In genomic region chr1:210554382-210554781, GRCh38 we compare ENCODE assay signal across 34 cellular contexts.
DNase-seq lines count a peak whose midpoint lies in the region; ATAC-seq and TF ChIP-seq lines count a peak whose summit lies in the region.
"Had no signal": no experiment of that assay in that cellular context is flagged by ENCODE, and none has a peak within 500 bp of the region (broad histone marks: within the 10 kb centered on the region; RNA-seq: fewer than 3 reads in every experiment).

No MANE protein-coding gene starts in this region.

- H3K4ac ChIP-seq in IMR-90 (ENCODE audit: low read depth, low read length) (no peak overlapping the region), mesendoderm (ENCODE audit: low read depth, low read length) (no peak overlapping the region)

- H3K27me3 ChIP-seq in IMR-90 (ENCODE audit: control insufficient read depth, insufficient read depth, low read length) (no peaks in the 10 kb centered on the region; the same call in 1 of the 2 replicates), mesendoderm (ENCODE audit: insufficient read depth, low read length, poor library complexity) (no peaks in the 10 kb centered on the region), body of pancreas (no peaks in the 10 kb centered on the region)
- H3K27me3 ChIP-seq: BE2C; BLaER1; BLaER1 treated with 17β-estradiol and CSF1 and Interleukin-3, amounts not matched to agents 10 nM and 100 nM had no signal

- no peak for DNase-seq in IMR-90
- no peak for DNase-seq in mesendoderm
- DNase-seq in type B pancreatic cell (ENCODE audit: extremely low spot score, unreplicated experiment) = no peak
- no peak for DNase-seq in NCI-H748 treated with DMSO at 0.1 percent for 48 hours (lab: John Stamatoyannopoulos, UW)
- no peak for DNase-seq in 8988T
- DNase-seq in germinal center (ENCODE audit: low spot score) = no peak
- no peak for DNase-seq in body of pancreas
- DNase-seq: ACHN; AML-193; BE2C; C1 segment of cervical spinal cord; Caco-2; Calu3; CD4-positive, alpha-beta memory T cell; CD4-positive, alpha-beta T cell; CD4-positive, CD25-positive, alpha-beta regulatory T cell; CD8-positive, alpha-beta memory T cell; CD8-positive, alpha-beta T cell; COR-L47; DMS 273 treated with DMSO at 0.1 percent for 48 hours; DMS153; DMS53; DMS79; DMS79 treated with DMSO at 0.1 percent for 48 hours; DND-41; EL had no signal

- no peak overlapping the region for H2AK5ac ChIP-seq in IMR-90 (ENCODE audit: low read depth, low read length)
- H2AK5ac ChIP-seq in mesendoderm (ENCODE audit: low read length) = no peak overlapping the region

- TF ChIP-seq CTCF in HEK293 (tag by site-specific recombination; IDR thresholded peaks at IDR 0.05) = no peak
- TF ChIP-seq CTCF in IMR-90 (conservative IDR thresholded peaks at IDR 0.05; ENCODE audit: low read depth, low read length) = no peak
- TF ChIP-seq CTCF in type B pancreatic cell (conservative IDR thresholded peaks at IDR 0.05) = no peak
- TF ChIP-seq CTCF in body of pancreas (IDR thresholded peaks at IDR 0.05) = no peak

- TF ChIP-seq RAD21 in IMR-90 (IDR thresholded peaks at IDR 0.05; ENCODE audit: low read length) = no peak

- no peak overlapping the region for H3K4me2 ChIP-seq in IMR-90 (ENCODE audit: low read depth, low read length)
- H3K4me2 ChIP-seq in mesendoderm (ENCODE audit: low read length) = no peak overlapping the region
- H3K4me2 ChIP-seq: A549; BLaER1; BLaER1 treated with 17β-estradiol and CSF1 and Interleukin-3, amounts not matched to agents 10 nM and 100 nM had no signal

- no peak for TF ChIP-seq POLR2A in IMR-90 (IDR thresholded peaks at IDR 0.05; ENCODE audit: low read depth, low read length)
- no peak for TF ChIP-seq POLR2A in body of pancreas (IDR thresholded peaks at IDR 0.05)

- H3K14ac ChIP-seq in IMR-90 (replicated peaks; ENCODE audit: low read depth, low read length) = no peak overlapping the region

- ATAC-seq in IMR-90 (ENCODE audit: low read depth) (no peak), body of pancreas (no peak)
- ATAC-seq: A549; CD8-positive, alpha-beta T cell had no signal

- H4K5ac ChIP-seq in IMR-90 (ENCODE audit: low read depth, low read length) (no peak overlapping the region), mesendoderm (ENCODE audit: low read length) (peak overlapping the region; percentile 37)

- POLR2A ChIA-PET in HEK293 (lab: Yijun Ruan, JAX) (no interaction called here), IMR-90 (lab: Charles Lee; ENCODE audit: unreplicated experiment) (no interaction called here)

- H3K9me3 Mint-ChIP-seq in type B pancreatic cell = no peaks in the 10 kb centered on the region
- H3K9me3 Mint-ChIP-seq: CD4-positive, alpha-beta memory T cell; CD4-positive, alpha-beta T cell; CD4-positive, CD25-positive, alpha-beta regulatory T cell; CD8-positive, alpha-beta memory T cell; CD8-positive, alpha-beta T cell had no signal

- no peaks in the 10 kb centered on the region for H4K20me1 ChIP-seq in IMR-90 (ENCODE audit: insufficient read depth, low read length)
- H4K20me1 ChIP-seq: BLaER1; BLaER1 treated with 17β-estradiol and CSF1 and Interleukin-3, amounts not matched to agents 10 nM and 100 nM had no signal

- peak overlapping the region; percentile 28 for H2AFZ ChIP-seq in IMR-90 (replicated peaks; ENCODE audit: low read length, poor library complexity)

- peak overlapping the region; percentile 10 for H3K27ac Mint-ChIP-seq in type B pancreatic cell
- H3K27ac Mint-ChIP-seq: B cell; CD14-positive monocyte; CD4-positive, alpha-beta memory T cell; CD4-positive, alpha-beta T cell; CD4-positive, CD25-positive, alpha-beta regulatory T cell; CD8-positive, alpha-beta memory T cell; CD8-positive, alpha-beta T cell had no signal

- no peaks in the 10 kb centered on the region for H3K9me3 ChIP-seq in HEK293 (ENCODE audit: control insufficient read depth, insufficient read depth, low read depth, low read length)
- no peaks in the 10 kb centered on the region for H3K9me3 ChIP-seq in IMR-90 (ENCODE audit: control insufficient read depth, insufficient read depth, low read length)
- H3K9me3 ChIP-seq in body of pancreas = no peaks in the 10 kb centered on the region
- H3K9me3 ChIP-seq: A549; BE2C; BLaER1; BLaER1 treated with 17β-estradiol and CSF1 and Interleukin-3, amounts not matched to agents 10 nM and 100 nM; Caco-2 had no signal

- H3K4me3 Mint-ChIP-seq in type B pancreatic cell = no peak overlapping the region
- H3K4me3 Mint-ChIP-seq: B cell; CD14-positive monocyte; CD4-positive, alpha-beta memory T cell; CD4-positive, alpha-beta T cell; CD8-positive, alpha-beta memory T cell; CD8-positive, alpha-beta T cell had no signal

- no peak overlapping the region for H2BK120ac ChIP-seq in IMR-90 (ENCODE audit: low read depth, low read length)
- H2BK120ac ChIP-seq in mesendoderm (ENCODE audit: low read depth, low read length) = no peak overlapping the region

- no peak overlapping the region for H2BK20ac ChIP-seq in IMR-90 (ENCODE audit: low read depth, low read length)

- peaks cover 4% of the 10 kb centered on the region for H3K27me3 Mint-ChIP-seq in type B pancreatic cell
- H3K27me3 Mint-ChIP-seq: B cell; CD4-positive, alpha-beta T cell; CD4-positive, CD25-positive, alpha-beta regulatory T cell; CD8-positive, alpha-beta memory T cell had no signal

- in situ Hi-C loops in IMR-90 (cut with MboI; ENCODE audit: low sequenced_read_pairs) = no loop called here

- H3K36me3 Mint-ChIP-seq in type B pancreatic cell = no peaks in the 10 kb centered on the region
- H3K36me3 Mint-ChIP-seq: CD14-positive monocyte; CD4-positive, CD25-positive, alpha-beta regulatory T cell; CD8-positive, alpha-beta T cell had no signal

- H2AK9ac ChIP-seq in IMR-90 (replicated peaks; ENCODE audit: low read depth, low read length, poor library complexity) = no peak overlapping the region

- no peaks in the 10 kb centered on the region for H3K9me1 ChIP-seq in IMR-90 (ENCODE audit: insufficient read depth, low read length)

- H3K4me1 Mint-ChIP-seq in type B pancreatic cell (ENCODE audit: unreplicated experiment) = peaks cover 37% of the 10 kb centered on the region
- H3K4me1 Mint-ChIP-seq: B cell; CD14-positive monocyte; CD4-positive, alpha-beta memory T cell; CD4-positive, CD25-positive, alpha-beta regulatory T cell; CD8-positive, alpha-beta memory T cell had no signal

- dilution Hi-C loops in IMR-90 (cut with HindIII; ENCODE audit: low sequenced_read_pairs, unreplicated experiment) = no loop called here

- H3K4me3 ChIP-seq in HEK293 (ENCODE audit: low read depth, low read length) (no peak overlapping the region), IMR-90 (ENCODE audit: insufficient read depth, low read depth, low read length) (no peak overlapping the region), mesendoderm (ENCODE audit: low read length) (no peak overlapping the region), body of pancreas (no peak overlapping the region)
- H3K4me3 ChIP-seq: A549; BLaER1; BLaER1 treated with 17β-estradiol and CSF1 and Interleukin-3, amounts not matched to agents 10 nM and 100 nM had no signal

- H2BK15ac ChIP-seq in IMR-90 (ENCODE audit: low read depth, low read length) (no peak overlapping the region), mesendoderm (replicated peaks; ENCODE audit: low read depth) (no peak overlapping the region)

- intact Hi-C loops in IMR-90 (cut with micrococcal nuclease) (no loop called here), body of pancreas (cut with DNase I) (no loop called here)

- no peak overlapping the region for H3K9ac ChIP-seq in IMR-90 (ENCODE audit: low read depth, low read length)
- H3K9ac ChIP-seq in mesendoderm (ENCODE audit: low read length) = no peak overlapping the region
- H3K9ac ChIP-seq: BLaER1; BLaER1 treated with 17β-estradiol and CSF1 and Interleukin-3, amounts not matched to agents 10 nM and 100 nM had no signal

- CTCF ChIA-PET in HEK293 (lab: Yijun Ruan, JAX) (interaction anchor here (0.6 kb wide), 1 partner anchor 580 kb away, joined by 3 read pairs; the partner anchor contains the start of gene KCNH1), IMR-90 (lab: Yijun Ruan, JAX) (no interaction called here)

- H3K18ac ChIP-seq in IMR-90 (ENCODE audit: low read depth, low read length) (no peak overlapping the region), mesendoderm (ENCODE audit: low read length) (no peak overlapping the region)

- 96% methylated on average over 3 of the region's 5 CpGs; no CpG with 5 or more reads in 1 of the 2 experiments for WGBS in IMR-90 (ENCODE audit: extremely low coverage in 2 of 2, insufficient read length in 1 of 2), 2 experiments
- WGBS in mesendoderm (ENCODE audit: extremely low coverage, insufficient coverage, low lambda C conversion rate) = no CpG with 5 or more reads among the region's 5 CpGs
- 91 to 92% methylated on average over 4 to 5 of the region's 5 CpGs for WGBS in body of pancreas, 2 donors

- H3K27ac ChIP-seq in HEK293 (ENCODE audit: extremely low read depth, low read depth, low read length) (no peak overlapping the region), IMR-90 (ENCODE audit: insufficient read depth, low read length) (no peak overlapping the region), mesendoderm (ENCODE audit: low read depth, low read length) (no peak overlapping the region), body of pancreas (no peak overlapping the region)
- H3K27ac ChIP-seq: 22Rv1; A549; BLaER1; BLaER1 treated with 17β-estradiol and CSF1 and Interleukin-3, amounts not matched to agents 10 nM and 100 nM; C4-2B had no signal

- no peak overlapping the region for H4K91ac ChIP-seq in IMR-90 (ENCODE audit: insufficient read depth, low read depth, low read length)

- H2BK5ac ChIP-seq in IMR-90 (ENCODE audit: low read depth, low read length, poor library complexity, severe bottlenecking) (no peak overlapping the region), mesendoderm (ENCODE audit: low read length) (no peak overlapping the region)

- BruUV-seq in IMR-90 (replicated peaks; lab: Mats Ljungman, UMichigan) = no TSS peak

- no peak overlapping the region for H4K8ac ChIP-seq in IMR-90 (ENCODE audit: low read depth in 2 of 2, low read length in 2 of 2)
- H4K8ac ChIP-seq in mesendoderm (ENCODE audit: low read depth, low read length) = no peak overlapping the region

- no peak overlapping the region for H3K56ac ChIP-seq in IMR-90 (ENCODE audit: extremely low read depth, insufficient read depth, low read length)
- no peak overlapping the region for H3K56ac ChIP-seq in mesendoderm (ENCODE audit: low read length)

- H3K4me1 ChIP-seq in HEK293 (ENCODE audit: control insufficient read depth, insufficient read depth, low read length) (peaks cover 17% of the 10 kb centered on the region; the same call in 1 of the 2 replicates), IMR-90 (ENCODE audit: control insufficient read depth, insufficient read depth, low read length) (no peaks in the 10 kb centered on the region), mesendoderm (ENCODE audit: control insufficient read depth, low read depth, low read length) (peaks cover 2% of the 10 kb centered on the region), body of pancreas (peaks cover 5% of the 10 kb centered on the region)
- H3K4me1 ChIP-seq: A549; BLaER1; BLaER1 treated with 17β-estradiol and CSF1 and Interleukin-3, amounts not matched to agents 10 nM and 100 nM; Caco-2 had no signal

- H3K79me1 ChIP-seq in IMR-90 (ENCODE audit: low read depth in 1 of 2, low read length in 2 of 2) (no peaks in the 10 kb centered on the region), mesendoderm (ENCODE audit: low read length) (no peaks in the 10 kb centered on the region)

- H3K36me3 ChIP-seq in HEK293 (ENCODE audit: control insufficient read depth in 2 of 2, insufficient read depth in 1 of 2, low read length in 2 of 2) (no peaks in the 10 kb centered on the region), IMR-90 (ENCODE audit: control insufficient read depth, insufficient read depth, low read length) (no peaks in the 10 kb centered on the region), mesendoderm (ENCODE audit: control insufficient read depth, insufficient read depth, low read length) (no peaks in the 10 kb centered on the region), body of pancreas (replicated peaks in 1 of 2; ENCODE audit: insufficient read depth in 1 of 2, low read depth in 2 of 2) (no peaks in the 10 kb centered on the region)
- H3K36me3 ChIP-seq: BE2C; BLaER1; BLaER1 treated with 17β-estradiol and CSF1 and Interleukin-3, amounts not matched to agents 10 nM and 100 nM had no signal

- no peak overlapping the region for H3K23ac ChIP-seq in IMR-90 (ENCODE audit: low read depth, low read length)
- H3K23ac ChIP-seq in mesendoderm (ENCODE audit: low read length) = no peak overlapping the region

- H3K79me2 ChIP-seq in mesendoderm (ENCODE audit: control insufficient read depth, insufficient read depth, low read length) = no peaks in the 10 kb centered on the region
